8 cellular contexts compared by ENCODE assay signal in the genomic region with DNA sequence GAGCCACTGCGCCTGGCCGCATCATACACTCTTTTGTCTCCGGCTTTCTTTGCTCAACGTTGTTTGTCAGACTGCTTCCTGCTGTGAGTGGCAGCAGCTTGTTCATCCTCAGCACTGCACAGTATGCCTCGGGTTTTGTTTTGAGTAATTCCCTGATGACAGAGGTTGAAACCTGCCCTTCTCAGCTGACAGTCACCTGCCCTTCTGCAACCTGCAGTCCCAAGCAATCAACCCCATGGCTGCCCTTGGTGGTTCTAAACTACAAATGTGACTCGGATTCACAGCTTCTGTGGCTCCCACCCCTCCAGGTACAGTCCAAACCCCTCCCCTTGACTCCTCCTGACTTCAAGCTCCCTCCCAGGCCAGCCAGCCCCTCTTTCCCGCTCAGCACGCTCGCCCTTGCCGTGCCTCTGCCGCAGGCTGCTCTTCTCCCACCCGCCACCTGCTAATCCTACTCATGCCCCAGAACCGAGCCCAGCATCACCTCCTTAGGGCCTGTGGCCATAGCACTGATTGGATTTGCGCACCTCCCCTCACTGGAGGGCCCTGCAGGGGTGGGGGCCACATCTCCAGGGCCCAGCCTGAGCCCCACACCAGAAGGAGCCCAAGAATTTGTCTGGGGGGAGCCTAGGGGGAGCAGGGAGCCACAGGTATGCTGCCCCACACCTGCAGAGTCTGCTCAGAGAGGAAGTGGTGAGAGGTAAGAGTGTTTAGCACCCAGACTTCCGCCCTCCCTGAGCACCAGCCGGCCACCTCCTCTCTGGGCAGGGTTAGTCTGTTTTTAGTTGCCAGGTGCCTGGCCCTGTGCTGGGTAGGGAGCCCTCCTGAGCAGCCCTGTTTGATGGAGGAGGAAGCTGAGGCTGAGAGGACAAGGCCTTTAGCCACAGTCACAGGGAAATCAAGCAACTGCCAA. TPM values are rescaled to one million over a fixed set of nuclear protein-coding genes. Genes with fewer than 3 reads are reported as not detected.
DNase-seq lines count a peak whose midpoint lies in the region; ATAC-seq and TF ChIP-seq lines count a peak whose summit lies in the region.

No MANE protein-coding gene starts in this region.

- no peaks in the 10 kb centered on the region for H3K36me3 ChIP-seq in GM23338 (ENCODE audit: insufficient read depth)

- no peaks in the 10 kb centered on the region for H3K27me3 ChIP-seq in GM23338 (ENCODE audit: insufficient read depth)

- peaks cover 18% of the 10 kb centered on the region for H3K27me3 Mint-ChIP-seq in GM23338 (ENCODE audit: insufficient read depth, low read depth, poor library complexity)
- no peaks in the 10 kb centered on the region for H3K27me3 Mint-ChIP-seq in effector memory CD8-positive, alpha-beta T cell

- H3K27ac ChIP-seq in GM23338 (ENCODE audit: low read depth): peak overlapping the region; percentile 72; the same call in 1 of the 2 replicates

- no peak overlapping the region for H3K4me3 ChIP-seq in GM23338

- no peaks in the 10 kb centered on the region for H3K9me3 Mint-ChIP-seq in GM23338
- H3K9me3 Mint-ChIP-seq in effector memory CD8-positive, alpha-beta T cell: no peaks in the 10 kb centered on the region

- TF ChIP-seq CTCF in GM13977 (IDR thresholded peaks at IDR 0.05; ENCODE audit: extremely low read depth, insufficient read depth, missing control alignments) (no peak), GM23338 (conservative IDR thresholded peaks at IDR 0.05; ENCODE audit: low read depth in 2 of 2) (no peak)

- in situ Hi-C loops in GM13977 (cut with MboI; ENCODE audit: low pct_unique_long_range_greater_than_20kb, low sequenced_read_pairs, unreplicated experiment): no loop called here

- H2AFZ ChIP-seq in GM23338: no peak overlapping the region

- H4K20me1 ChIP-seq in GM23338 (replicated peaks; ENCODE audit: insufficient read depth): peaks cover 19% of the 10 kb centered on the region

- H3K4me1 Mint-ChIP-seq in GM23338: peaks cover 88% of the 10 kb centered on the region
- H3K4me1 Mint-ChIP-seq in effector memory CD8-positive, alpha-beta T cell (ENCODE audit: low read depth in 2 of 2): peaks cover 86 to 89% of the 10 kb centered on the region in 2 donors

- no peaks in the 10 kb centered on the region for H3K9me2 ChIP-seq in GM23338 (ENCODE audit: insufficient read depth)

- peak overlapping the region; percentile 32; the same call in 1 of the 2 replicates for H3K4me2 ChIP-seq in GM23338

- H3K79me2 ChIP-seq in GM23338 (replicated peaks; ENCODE audit: insufficient read depth): peaks cover 99% of the 10 kb centered on the region

- H3K4me3 Mint-ChIP-seq in GM23338: peak overlapping the region; percentile 46; the same call in 1 of the 3 replicates
- H3K4me3 Mint-ChIP-seq in effector memory CD8-positive, alpha-beta T cell: peak overlapping the region; percentile 83 to 98

- DNase-seq in GM13977 (ENCODE audit: low spot score) (peak; percentile 95), GM23338 (ENCODE audit: low spot score) (no peak), NAMALWA (ENCODE audit: low spot score) (peak; percentile 49), COLO829 (ENCODE audit: low spot score) (no peak), GOT3 (lab: John Stamatoyannopoulos, UW) (no peak)
- DNase-seq in activated CD4-positive, alpha-beta T cell treated with anti-CD3 and anti-CD28 coated beads for 1 hour: peak; percentile 41
- peak; percentile 48 to 53 (median 52) for DNase-seq in effector memory CD8-positive, alpha-beta T cell
- peak; percentile 82 for DNase-seq in stimulated activated CD4-positive, alpha-beta T cell treated with anti-CD3 and anti-CD28 coated beads, Interleukin-4, amount 100 ng/mL, for 24 hours

- peaks cover 3% of the 10 kb centered on the region; the same call in 2 of the 3 replicates for H3K36me3 Mint-ChIP-seq in GM23338 (ENCODE audit: low read depth)
- peaks cover 54% of the 10 kb centered on the region for H3K36me3 Mint-ChIP-seq in effector memory CD8-positive, alpha-beta T cell (ENCODE audit: insufficient read depth)

- peaks cover 36% of the 10 kb centered on the region for H3K4me1 ChIP-seq in GM23338 (ENCODE audit: insufficient read depth)

- peak overlapping the region; percentile 87 for H3K27ac Mint-ChIP-seq in GM23338
- H3K27ac Mint-ChIP-seq in effector memory CD8-positive, alpha-beta T cell: peak overlapping the region; percentile 95 to 99

- no peaks in the 10 kb centered on the region for H3F3A ChIP-seq in GM23338 (replicated peaks; ENCODE audit: low read depth)

- ATAC-seq in GM23338: peak; percentile 11
- ATAC-seq in effector memory CD8-positive, alpha-beta T cell (replicated peaks): peak; percentile 68

TF ChIP-seq in GM23338, 12 proteins besides CTCF, POLR2A, EP300 and RAD21 (continues in another document):
- TF ChIP-seq STAT1 (IDR thresholded peaks at IDR 0.05; ENCODE audit: unreplicated experiment) (no peak), POLR2AphosphoS5 (IDR thresholded peaks at IDR 0.05; ENCODE audit: low read depth) (no peak), CREB1 (CRISPR knock-in tag; IDR thresholded peaks at IDR 0.05; ENCODE audit: low read depth) (no peak), EZH2 (IDR thresholded peaks at IDR 0.05; ENCODE audit: low read depth, unreplicated experiment) (no peak), NANOG (IDR thresholded peaks at IDR 0.05; ENCODE audit: borderline replicate concordance) (no peak)
- TF ChIP-seq, protein P1, sequence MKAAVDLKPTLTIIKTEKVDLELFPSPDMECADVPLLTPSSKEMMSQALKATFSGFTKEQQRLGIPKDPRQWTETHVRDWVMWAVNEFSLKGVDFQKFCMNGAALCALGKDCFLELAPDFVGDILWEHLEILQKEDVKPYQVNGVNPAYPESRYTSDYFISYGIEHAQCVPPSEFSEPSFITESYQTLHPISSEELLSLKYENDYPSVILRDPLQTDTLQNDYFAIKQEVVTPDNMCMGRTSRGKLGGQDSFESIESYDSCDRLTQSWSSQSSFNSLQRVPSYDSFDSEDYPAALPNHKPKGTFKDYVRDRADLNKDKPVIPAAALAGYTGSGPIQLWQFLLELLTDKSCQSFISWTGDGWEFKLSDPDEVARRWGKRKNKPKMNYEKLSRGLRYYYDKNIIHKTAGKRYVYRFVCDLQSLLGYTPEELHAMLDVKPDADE (IDR thresholded peaks at IDR 0.05): no peak

RNA-seq across cellular contexts. Expression of a gene that starts 10.1 kb away (rescaled TPM):
- total RNA-seq in GM23338 (2014; rRNA removed; shearing (Covaris generic)): 21.5 and 22.4 TPM in 2 replicates
- 11.2 and 11.5 TPM in 2 replicates for polyA plus RNA-seq in GM23338 (2016; fragmentation: Nextera tagmentation; extraction: Ambion mirVana)

RNA-seq across cellular contexts. Expression of a gene that starts 33.0 kb away (rescaled TPM):
- total RNA-seq in GM23338 (2014; rRNA removed; shearing (Covaris generic)): 29.0 and 36.6 TPM in 2 replicates
- 92.2 and 92.4 TPM in 2 replicates for polyA plus RNA-seq in GM23338 (2016; fragmentation: Nextera tagmentation; extraction: Ambion mirVana)

RNA-seq across cellular contexts. Expression of a gene that starts 40.1 kb away (rescaled TPM):
- 7.5 and 13.4 TPM in 2 replicates for total RNA-seq in GM23338 (2014; rRNA removed; shearing (Covaris generic))
- 19.5 and 25.1 TPM in 2 replicates for polyA plus RNA-seq in GM23338 (2016; fragmentation: Nextera tagmentation; extraction: Ambion mirVana)

RNA-seq across cellular contexts. Expression of a gene that starts 53.8 kb away (rescaled TPM):
- total RNA-seq in GM23338 (2014; rRNA removed; shearing (Covaris generic)): 35.3 and 39.1 TPM in 2 replicates
- polyA plus RNA-seq in GM23338 (2016; fragmentation: Nextera tagmentation; extraction: Ambion mirVana): 7.9 and 8.1 TPM in 2 replicates

Comparison
In these comparisons a context has a peak if more than half of its experiments do, and no peak if none do; other contexts are left out.
1. DNase-seq: peak in GM13977 (single experiment), NAMALWA (single experiment), activated CD4-positive, alpha-beta T cell treated with anti-CD3 and anti-CD28 coated beads for 1 hour (single experiment), effector memory CD8-positive, alpha-beta T cell (3 of 3) and stimulated activated CD4-positive, alpha-beta T cell treated with anti-CD3 and anti-CD28 coated beads, Interleukin-4, amount 100 ng/mL, for 24 hours (single experiment); none in GM23338 (single experiment), COLO829 (single experiment) and GOT3 (single experiment).